9 cellular contexts compared by ENCODE assay signal in genomic region chr10:6579193-6579903, GRCh38. TPM values are rescaled to one million over a fixed set of nuclear protein-coding genes. Genes with fewer than 3 reads are reported as not detected.
A peak's percentile ranks its signal among the peaks of the same experiment; 100 is the strongest.
DNase-seq lines count a peak whose midpoint lies in the region; ATAC-seq and TF ChIP-seq lines count a peak whose summit lies in the region.
"Had no signal": no experiment of that assay in that cellular context is flagged by ENCODE, and none has a peak within 500 bp of the region (broad histone marks: within the 10 kb centered on the region; RNA-seq: fewer than 3 reads in every experiment).

No MANE protein-coding gene starts in this region.

- H3K9me3 Mint-ChIP-seq in chondrocyte (ENCODE audit: low read depth) (no peaks in the 10 kb centered on the region), naive B cell (no peaks in the 10 kb centered on the region)

- ATAC-seq in naive B cell (ENCODE audit: low read depth in 2 of 2) (no peak), GM21447 (IDR thresholded peaks at IDR 0.05; ENCODE audit: unreplicated experiment) (no peak), HG03139 (IDR thresholded peaks at IDR 0.05; ENCODE audit: unreplicated experiment) (no peak), GM19328 (IDR thresholded peaks at IDR 0.05; ENCODE audit: unreplicated experiment) (no peak)

- peaks cover 35% of the 10 kb centered on the region for H3K27me3 Mint-ChIP-seq in chondrocyte (ENCODE audit: low read depth)
- peaks cover 30 to 37% (median 31%) of the 10 kb centered on the region in 3 donors for H3K27me3 Mint-ChIP-seq in naive B cell

- DNase-seq in stimulated activated CD4-positive, alpha-beta T cell treated with anti-CD3 and anti-CD28 coated beads, Interleukin-4, amount 100 ng/mL, for 24 hours: peak; percentile 46
- no peak for DNase-seq in stimulated activated CD4-positive, alpha-beta T cell treated with anti-CD3 and anti-CD28 coated beads, Interleukin-1b, Interleukin-23, amount 100 ng/mL, for 48 hours
- DNase-seq in chondrocyte (ENCODE audit: low spot score): no peak
- DNase-seq in naive B cell: no peak
- no peak for DNase-seq in HT-29 (ENCODE audit: low spot score)
- DNase-seq: NCI-H510A had no signal

- H3K27ac Mint-ChIP-seq in chondrocyte (ENCODE audit: unreplicated experiment) (no peak overlapping the region), naive B cell (no peak overlapping the region)

- peak overlapping the region; percentile 67 for H3K4me3 Mint-ChIP-seq in chondrocyte (ENCODE audit: unreplicated experiment)
- H3K4me3 Mint-ChIP-seq in naive B cell: peak overlapping the region; percentile 66 to 87 (median 78)

- H3K4me1 Mint-ChIP-seq in chondrocyte (ENCODE audit: low read depth) (peaks cover 4% of the 10 kb centered on the region), naive B cell (peaks cover 16 to 34% (median 18%) of the 10 kb centered on the region in 3 donors)

- H3K36me3 Mint-ChIP-seq in chondrocyte (ENCODE audit: low read depth): no peaks in the 10 kb centered on the region
- H3K36me3 Mint-ChIP-seq in naive B cell: peaks cover 0 to 4% of the 10 kb centered on the region in 2 donors

- TF ChIP-seq CTCF in chondrocyte (IDR thresholded peaks at IDR 0.05): no peak

RNA-seq across cellular contexts. Expression of gene PRKCQ, which starts 0.7 kb away (rescaled TPM):
- total RNA-seq in chondrocyte: 0.13 to 0.15 TPM in 2 of 3 replicates, not detected in the other
- under 1 TPM in 4 of 6 donors, not detected in 2; 0.08 to 0.35 (median 0.17) TPM for polyA plus RNA-seq in naive B cell (ENCODE audit: low read depth in 6 of 6)
- 0.03 and 0.21 TPM in 2 replicates for total RNA-seq in HT-29 (2014; rRNA removed; shearing (Covaris generic))
